16 cellular contexts compared by ENCODE assay signal in genomic region chr10:92550924-92551323, GRCh38. TPM values are rescaled to one million over a fixed set of nuclear protein-coding genes. Genes with fewer than 3 reads are reported as not detected.
DNase-seq lines count a peak whose midpoint lies in the region; ATAC-seq and TF ChIP-seq lines count a peak whose summit lies in the region.
"Had no signal": no experiment of that assay in that cellular context is flagged by ENCODE, and none has a peak within 500 bp of the region (broad histone marks: within the 10 kb centered on the region; RNA-seq: fewer than 3 reads in every experiment).

No MANE protein-coding gene starts in this region.

- no peak overlapping the region for H3K4me3 Mint-ChIP-seq in chondrocyte (ENCODE audit: unreplicated experiment)
- no peak overlapping the region for H3K4me3 Mint-ChIP-seq in neural crest cell
- H3K4me3 Mint-ChIP-seq: CD14-positive monocyte, HFFc6 had no signal

- ATAC-seq in left ventricle myocardium superior = no peak
- no peak for ATAC-seq in HG03469 (IDR thresholded peaks at IDR 0.05; ENCODE audit: unreplicated experiment)
- ATAC-seq: Right ventricle myocardium inferior had no signal

- H3K36me3 Mint-ChIP-seq in chondrocyte (ENCODE audit: low read depth) (peaks cover 27% of the 10 kb centered on the region), neural crest cell (ENCODE audit: low read depth) (peaks cover 38% of the 10 kb centered on the region)

- H3K36me3 ChIP-seq in MG63 = peaks cover 37% of the 10 kb centered on the region

- H3K4me1 Mint-ChIP-seq in chondrocyte (ENCODE audit: low read depth) (no peaks in the 10 kb centered on the region), neural crest cell (peaks cover 4% of the 10 kb centered on the region)

- peaks cover 13% of the 10 kb centered on the region for H3K9me3 Mint-ChIP-seq in chondrocyte (ENCODE audit: low read depth)
- H3K9me3 Mint-ChIP-seq in neural crest cell = peaks cover 14% of the 10 kb centered on the region

- H3K27me3 Mint-ChIP-seq in chondrocyte (ENCODE audit: low read depth) (no peaks in the 10 kb centered on the region), neural crest cell (ENCODE audit: low read depth) (no peaks in the 10 kb centered on the region)

- DNase-seq in MG63 (peak; percentile 37), chondrocyte (ENCODE audit: low spot score) (no peak), neural crest cell (ENCODE audit: low read depth, low spot score) (no peak), left ventricle myocardium superior (no peak), cerebellum (ENCODE audit: low spot score) (no peak)
- DNase-seq: DMS153, HFFc6, Karpas-422, NCI-H1417, NCI-H187 treated with DMSO at 0.1 percent for 48 hours, NCI-H510A, NCI-H82 had no signal

- intact Hi-C loops in left ventricle myocardium superior (cut with micrococcal nuclease) = no loop called here

- H3K9me3 ChIP-seq in MG63 = peaks cover 8% of the 10 kb centered on the region; the same call in 1 of the 2 replicates

- no peaks in the 10 kb centered on the region for H3K27me3 ChIP-seq in MG63

- H3K4me3 ChIP-seq in MG63 = no peak overlapping the region

- H3K27ac Mint-ChIP-seq in chondrocyte (ENCODE audit: unreplicated experiment) (no peak overlapping the region), neural crest cell (ENCODE audit: unreplicated experiment) (no peak overlapping the region)
- H3K27ac Mint-ChIP-seq: HFFc6 had no signal

- peak; percentile 18 for TF ChIP-seq CTCF in GM12873 (IDR thresholded peaks at IDR 0.05; ENCODE audit: insufficient read depth, low read depth, low read length, missing control alignments)
- TF ChIP-seq CTCF in chondrocyte (IDR thresholded peaks at IDR 0.05) = peak; percentile 28
- peak; percentile 23 for TF ChIP-seq CTCF in neural crest cell (conservative IDR thresholded peaks at IDR 0.05)

RNA-seq across cellular contexts. Expression of gene IDE, which starts 23.0 kb away (rescaled TPM):
- total RNA-seq in MG63 (2014; rRNA removed; shearing (Covaris generic); ENCODE audit: low replicate concordance) = 27.1 and 30.4 TPM in 2 replicates
- 42.0 to 57.5 TPM (median 44.6 TPM) in 3 replicates for total RNA-seq in chondrocyte
- 49.1 and 51.1 TPM in 2 replicates for total RNA-seq in neural crest cell
- 47.8 TPM for total RNA-seq in left ventricle myocardium superior
- total RNA-seq in cerebellum = 17.8 TPM

RNA-seq across cellular contexts. Expression of gene KIF11, which starts 42.0 kb away (rescaled TPM):
- total RNA-seq in MG63 (2014; rRNA removed; shearing (Covaris generic); ENCODE audit: low replicate concordance) = 19.5 and 26.3 TPM in 2 replicates
- total RNA-seq in chondrocyte (6.6 to 9.9 TPM (median 7.1 TPM) in 3 replicates), neural crest cell (70.8 and 71.5 TPM in 2 replicates), left ventricle myocardium superior (0.64 TPM), cerebellum (16.2 TPM)
